In the genomic region with DNA sequence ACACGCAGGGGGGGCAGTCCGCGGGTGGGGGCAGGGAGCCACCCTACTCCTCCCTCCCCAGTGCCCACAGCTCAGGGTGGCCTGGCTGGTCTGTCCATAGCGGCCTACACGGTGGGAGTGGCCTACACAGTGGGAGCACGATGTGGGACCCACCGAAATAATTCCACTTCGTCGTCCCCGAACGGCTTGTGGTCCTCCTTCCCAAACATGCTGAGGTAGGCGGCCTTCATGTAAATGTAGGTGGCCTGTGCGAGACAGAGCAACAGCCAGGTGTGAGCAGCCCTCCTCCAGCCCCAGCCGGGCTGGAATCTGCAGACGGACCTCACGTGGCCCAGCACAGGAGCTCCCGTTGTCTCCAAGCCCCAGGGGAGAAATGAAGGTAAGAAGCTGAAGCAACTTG, we compare ENCODE assay signal across 19 cellular contexts. TPM values are rescaled to one million over a fixed set of nuclear protein-coding genes. Genes with fewer than 3 reads are reported as not detected.
A peak's percentile ranks its signal among the peaks of the same experiment; 100 is the strongest.
DNase-seq lines count a peak whose midpoint lies in the region; ATAC-seq, FAIRE-seq and TF ChIP-seq lines count a peak whose summit lies in the region.
"Had no signal": no experiment of that assay in that cellular context is flagged by ENCODE, and none has a peak within 500 bp of the region (broad histone marks: within the 10 kb centered on the region; RNA-seq: fewer than 3 reads in every experiment).

No MANE protein-coding gene starts in this region.

- CTCF ChIA-PET in HepG2 (lab: Yijun Ruan, JAX; ENCODE audit: low intra/inter-chr PET ratio, low total read pairs): no interaction called here

- H3K27me3 ChIP-seq in HepG2 (ENCODE audit: control insufficient read depth in 1 of 2, insufficient read depth in 2 of 2, low read length in 2 of 2): no peaks in the 10 kb centered on the region; a peak in 2 of 5 replicates
- no peaks in the 10 kb centered on the region for H3K27me3 ChIP-seq in right lobe of liver
- H3K27me3 ChIP-seq: cardiac muscle cell, heart right ventricle, SJSA1 had no signal

- H3K36me3 ChIP-seq in HepG2 (replicated peaks in 1 of 2; ENCODE audit: control insufficient read depth in 1 of 2, insufficient read depth in 2 of 2, low read length in 2 of 2) (no peaks in the 10 kb centered on the region), right lobe of liver (no peaks in the 10 kb centered on the region)
- H3K36me3 ChIP-seq: cardiac muscle cell, heart right ventricle, SJSA1 had no signal

- H3K4me3 Mint-ChIP-seq in activated T-helper 17 cell treated with anti-CD3 and anti-CD28 coated beads, Interleukin-2, amount 50 U/mL, for 72 hours: peak overlapping the region; percentile 68

- intact Hi-C loops in HepG2 (cut with micrococcal nuclease; ENCODE audit: unreplicated experiment) (loop anchor here (2.0 kb wide), 1 partner anchor 107 kb away; no protein-coding TSS in a partner anchor), right lobe of liver (cut with DNase I) (loop anchor here in 1 of 2 donors (10.0 kb wide), 1 partner anchor 101 kb away; no protein-coding TSS in a partner anchor)

- peak overlapping the region; percentile 76 for H3K4me2 ChIP-seq in HepG2 (ENCODE audit: low read depth, low read length)

- H3K79me2 ChIP-seq in HepG2 (ENCODE audit: insufficient read depth, low read length): no peaks in the 10 kb centered on the region

- H3K9me3 Mint-ChIP-seq in activated T-helper 17 cell treated with anti-CD3 and anti-CD28 coated beads, Interleukin-2, amount 50 U/mL, for 72 hours: no peaks in the 10 kb centered on the region

- H3K27ac Mint-ChIP-seq in activated T-helper 17 cell treated with anti-CD3 and anti-CD28 coated beads, Interleukin-2, amount 50 U/mL, for 72 hours: no peak overlapping the region

- H3K36me3 Mint-ChIP-seq in activated T-helper 17 cell treated with anti-CD3 and anti-CD28 coated beads, Interleukin-2, amount 50 U/mL, for 72 hours (ENCODE audit: low read depth): no peaks in the 10 kb centered on the region

- no peak overlapping the region; the same call in 1 of the 2 replicates for H3K9ac ChIP-seq in HepG2 (ENCODE audit: insufficient read depth, low read depth, low read length)

- no peaks in the 10 kb centered on the region for H3K27me3 Mint-ChIP-seq in activated T-helper 17 cell treated with anti-CD3 and anti-CD28 coated beads, Interleukin-2, amount 50 U/mL, for 72 hours

- no peak for FAIRE-seq in HepG2 (lab: Jason Lieb, UNC)
- FAIRE-seq: D721Med had no signal

- H3K4me3 ChIP-seq in HepG2 (replicated peaks in 1 of 3; ENCODE audit: insufficient read depth in 1 of 3, low read depth in 2 of 3, low read length in 3 of 3) (peak overlapping the region in 1 of 3 experiments; percentile 63; a peak in 1 of 6 replicates), right lobe of liver (no peak overlapping the region)
- H3K4me3 ChIP-seq: cardiac muscle cell, SJSA1 had no signal

- 78% methylated on average over 11 of the region's 17 CpGs for WGBS in HepG2 (ENCODE audit: low lambda C conversion rate)
- WGBS in right lobe of liver (ENCODE audit: insufficient coverage, low coverage, low lambda C conversion rate, missing lambda C conversion rate): 92% methylated on average over 4 of the region's 17 CpGs

- H3K4me1 ChIP-seq in HepG2 (ENCODE audit: insufficient read depth, low read length) (peaks cover 19% of the 10 kb centered on the region), right lobe of liver (peaks cover 0 to 5% (median 0%) of the 10 kb centered on the region in 4 donors)

- H3K27ac ChIP-seq in HepG2 (ENCODE audit: extremely low read length, insufficient read depth, low read length): no peak overlapping the region
- no peak overlapping the region for H3K27ac ChIP-seq in right lobe of liver
- H3K27ac ChIP-seq: cardiac muscle cell, SJSA1 had no signal

- no peak overlapping the region for H2AFZ ChIP-seq in HepG2 (ENCODE audit: low read length)

- peaks cover 13% of the 10 kb centered on the region for H3K4me1 Mint-ChIP-seq in activated T-helper 17 cell treated with anti-CD3 and anti-CD28 coated beads, Interleukin-2, amount 50 U/mL, for 72 hours

- in situ Hi-C loops in HepG2 (cut with HindIII; ENCODE audit: extremely low pct_ligation_motif_present, low pct_unique_long_range_greater_than_20kb): no loop called here

- TF ChIP-seq RAD21 in HepG2 (CRISPR knock-in tag; IDR thresholded peaks at IDR 0.05): no peak

- TF ChIP-seq CTCF in HepG2 (CRISPR knock-in tag; IDR thresholded peaks at IDR 0.05) (no peak), right lobe of liver (IDR thresholded peaks at IDR 0.05) (no peak)

- BruUV-seq in HepG2 (replicated peaks; lab: Mats Ljungman, UMichigan): no TSS peak

- TF ChIP-seq POLR2A in HepG2 (IDR thresholded peaks at IDR 0.05; ENCODE audit: insufficient read depth in 1 of 2, low read depth in 2 of 2, low read length in 2 of 2): no peak
- TF ChIP-seq POLR2A in right lobe of liver (IDR thresholded peaks at IDR 0.05): no peak

- TF ChIP-seq EP300 in HepG2 (IDR thresholded peaks at IDR 0.05; ENCODE audit: low read depth in 2 of 2, low read length in 2 of 2) (no peak), HepG2 (CRISPR knock-in tag; IDR thresholded peaks at IDR 0.05; ENCODE audit: borderline replicate concordance) (no peak)

- no peaks in the 10 kb centered on the region for H4K20me1 ChIP-seq in HepG2 (ENCODE audit: insufficient read depth, low read length)

- ATAC-seq in HepG2 (peak; percentile 41), right lobe of liver (no peak)
- ATAC-seq in activated T-helper 17 cell treated with anti-CD3 and anti-CD28 coated beads, Interleukin-2, amount 50 U/mL, for 72 hours (replicated peaks): no peak

- POLR2A ChIA-PET in HepG2 (lab: Yijun Ruan, JAX): interaction anchor here (1.4 kb wide), 1 partner anchor 60 kb away, joined by 4 read pairs; a partner anchor contains a TSS

- H3K9me3 ChIP-seq in HepG2 (ENCODE audit: low read length): no peaks in the 10 kb centered on the region
- H3K9me3 ChIP-seq in right lobe of liver: no peaks in the 10 kb centered on the region
- H3K9me3 ChIP-seq: heart right ventricle, SJSA1 had no signal

- DNase-seq in HepG2 (ENCODE audit: low spot score): no peak
- no peak for DNase-seq in right lobe of liver
- peak; percentile 65 for DNase-seq in mesenteric fat pad (ENCODE audit: low spot score)
- DNase-seq in SKM-1 (lab: John Stamatoyannopoulos, UW; ENCODE audit: unreplicated experiment): no peak
- no peak for DNase-seq in middle frontal gyrus (ENCODE audit: extremely low spot score, low spot score)
- DNase-seq in activated T-cell treated with anti-CD3 and anti-CD28 coated beads for 4 hours: no peak
- no peak for DNase-seq in NCI-H446 (lab: John Stamatoyannopoulos, UW)
- DNase-seq: ACHN; activated CD4-positive, alpha-beta T cell treated with anti-CD3 and anti-CD28 coated beads, Interleukin-2, amount 50 U/mL, for 48 hours; amniotic stem cell; heart right ventricle; MV-4-11; NCI-H524 treated with DMSO at 0.1 percent for 48 hours; right cardiac atrium had no signal

RNA-seq across cellular contexts. Expression of a gene that starts 34.4 kb away (rescaled TPM):
- total RNA-seq in HepG2 (2016; rRNA removed; fragmentation: Illumina TruSeq; extraction: Trizol) (0.33 and 0.90 TPM in 2 replicates), right lobe of liver (1 to 10 TPM in 5 of 6 experiments, under 1 TPM in 1; 0.34 to 8.5 (median 3.4) TPM), mesenteric fat pad (0.45 TPM)
- 0.44 and 0.61 TPM in 2 replicates for total RNA-seq in HepG2 (2016; cell fraction: cytosol; rRNA removed; fragmentation: Illumina TruSeq; extraction: Trizol; ENCODE audit: low read depth)
- 0.48 and 1.2 TPM in 2 replicates for total RNA-seq in HepG2 (2016; cell fraction: insoluble cytoplasmic fraction; rRNA removed; fragmentation: Illumina TruSeq; extraction: Trizol)
- total RNA-seq in HepG2 (2016; cell fraction: membrane; rRNA removed; fragmentation: Illumina TruSeq; extraction: Trizol): 0.79 and 1.1 TPM in 2 replicates
- 0.50 and 0.81 TPM in 2 replicates for total RNA-seq in HepG2 (2016; cell fraction: nucleus; rRNA removed; fragmentation: Illumina TruSeq; extraction: Trizol)
- 1.5 and 1.7 TPM in 2 replicates for polyA plus RNA-seq in HepG2 (2011; rRNA removed)
- polyA plus RNA-seq in HepG2 (2011; cell fraction: cytosol; rRNA removed): 0.79 and 1.2 TPM in 2 replicates
- polyA plus RNA-seq in HepG2 (2011; cell fraction: nucleus; rRNA removed): 1.1 and 1.7 TPM in 2 replicates
- polyA plus RNA-seq in HepG2 (2012): 0.32 and 0.73 TPM in 2 replicates
- 0.38 and 0.95 TPM in 2 replicates for polyA plus RNA-seq in HepG2 (2016; cell fraction: cytosol; fragmentation: Illumina TruSeq; extraction: Trizol; ENCODE audit: low read depth)
- polyA plus RNA-seq in HepG2 (2016; cell fraction: insoluble cytoplasmic fraction; fragmentation: Illumina TruSeq; extraction: Trizol; ENCODE audit: low read depth): 1.2 and 1.3 TPM in 2 replicates
- polyA plus RNA-seq in HepG2 (2016; cell fraction: membrane; fragmentation: Illumina TruSeq; extraction: Trizol; ENCODE audit: low read depth): 0.62 and 0.74 TPM in 2 replicates
- polyA plus RNA-seq in HepG2 (2016; cell fraction: nucleus; fragmentation: Illumina TruSeq; extraction: Trizol; ENCODE audit: insufficient read depth, low read depth): 1.8 and 2.5 TPM in 2 replicates
- polyA minus RNA-seq in HepG2 (2011; rRNA and poly(A)+ RNA removed; ENCODE audit: low replicate concordance): 0.47 and 1.9 TPM in 2 replicates
- 1.2 and 1.3 TPM in 2 replicates for polyA minus RNA-seq in HepG2 (2011; cell fraction: cytosol; rRNA and poly(A)+ RNA removed)
- polyA minus RNA-seq in HepG2 (2011; cell fraction: nucleus; rRNA and poly(A)+ RNA removed): 0.77 and 1.4 TPM in 2 replicates
- under 1 TPM in 1 of 2 donors, not detected in 1; 0.74 TPM for total RNA-seq in activated T-helper 17 cell treated with anti-CD3 and anti-CD28 coated beads, Interleukin-2, amount 50 U/mL, for 72 hours
- total RNA-seq: SJSA1; T-helper 2 cell treated with Interferon-gamma antibody and Interleukin-4, amounts not matched to agents 100 ng/mL and 5 ng/mL, for 36 hours had no signal

RNA-seq across cellular contexts. Expression of a gene that starts 59.9 kb away (rescaled TPM):
- 41.2 and 49.0 TPM in 2 replicates for total RNA-seq in HepG2 (2016; rRNA removed; fragmentation: Illumina TruSeq; extraction: Trizol)
- total RNA-seq in HepG2 (2016; cell fraction: cytosol; rRNA removed; fragmentation: Illumina TruSeq; extraction: Trizol; ENCODE audit: low read depth): 40.4 and 41.7 TPM in 2 replicates
- 44.1 and 44.9 TPM in 2 replicates for total RNA-seq in HepG2 (2016; cell fraction: insoluble cytoplasmic fraction; rRNA removed; fragmentation: Illumina TruSeq; extraction: Trizol)
- total RNA-seq in HepG2 (2016; cell fraction: membrane; rRNA removed; fragmentation: Illumina TruSeq; extraction: Trizol): 108 and 109 TPM in 2 replicates
- 14.6 and 15.0 TPM in 2 replicates for total RNA-seq in HepG2 (2016; cell fraction: nucleus; rRNA removed; fragmentation: Illumina TruSeq; extraction: Trizol)
- polyA plus RNA-seq in HepG2 (2011; rRNA removed): 41.1 and 48.8 TPM in 2 replicates
- 22.4 and 47.6 TPM in 2 replicates for polyA plus RNA-seq in HepG2 (2011; cell fraction: cytosol; rRNA removed)
- polyA plus RNA-seq in HepG2 (2011; cell fraction: nucleus; rRNA removed): 9.7 and 20.8 TPM in 2 replicates
- 50.9 and 62.3 TPM in 2 replicates for polyA plus RNA-seq in HepG2 (2012)
- 51.9 and 57.1 TPM in 2 replicates for polyA plus RNA-seq in HepG2 (2016; cell fraction: cytosol; fragmentation: Illumina TruSeq; extraction: Trizol; ENCODE audit: low read depth)
- 45.2 and 55.5 TPM in 2 replicates for polyA plus RNA-seq in HepG2 (2016; cell fraction: insoluble cytoplasmic fraction; fragmentation: Illumina TruSeq; extraction: Trizol; ENCODE audit: low read depth)
- 101 and 102 TPM in 2 replicates for polyA plus RNA-seq in HepG2 (2016; cell fraction: membrane; fragmentation: Illumina TruSeq; extraction: Trizol; ENCODE audit: low read depth)
- polyA plus RNA-seq in HepG2 (2016; cell fraction: nucleus; fragmentation: Illumina TruSeq; extraction: Trizol; ENCODE audit: insufficient read depth, low read depth): 23.0 and 30.8 TPM in 2 replicates
- 56.8 and 62.3 TPM in 2 replicates for polyA minus RNA-seq in HepG2 (2011; rRNA and poly(A)+ RNA removed; ENCODE audit: low replicate concordance)
- polyA minus RNA-seq in HepG2 (2011; cell fraction: cytosol; rRNA and poly(A)+ RNA removed): 36.2 and 53.5 TPM in 2 replicates
- polyA minus RNA-seq in HepG2 (2011; cell fraction: nucleus; rRNA and poly(A)+ RNA removed): 20.1 and 41.4 TPM in 2 replicates
- total RNA-seq in right lobe of liver: 10 to 100 TPM; 35.1 to 60.1 (median 50.0) TPM
- total RNA-seq in activated T-helper 17 cell treated with anti-CD3 and anti-CD28 coated beads, Interleukin-2, amount 50 U/mL, for 72 hours: 10 to 100 TPM; 23.6 to 30.3 TPM
- total RNA-seq in mesenteric fat pad: 121 TPM
